29 cellular contexts compared by ENCODE assay signal in genomic region chr1:101632548-101633256, GRCh38.
DNase-seq lines count a peak whose midpoint lies in the region; ATAC-seq and TF ChIP-seq lines count a peak whose summit lies in the region.
"Had no signal": no experiment of that assay in that cellular context is flagged by ENCODE, and none has a peak within 500 bp of the region (broad histone marks: within the 10 kb centered on the region; RNA-seq: fewer than 3 reads in every experiment).

No MANE protein-coding gene starts in this region.

- H3K36me3 ChIP-seq in GM23338 (ENCODE audit: insufficient read depth) (no peaks in the 10 kb centered on the region), MM.1S (replicated peaks; ENCODE audit: insufficient read depth, low read length) (no peaks in the 10 kb centered on the region), SJCRH30 (no peaks in the 10 kb centered on the region), mesendoderm (ENCODE audit: control insufficient read depth, insufficient read depth, low read length) (no peaks in the 10 kb centered on the region)
- H3K36me3 ChIP-seq: MG63, right atrium auricular region, spleen, transverse colon had no signal

- WGBS in mesendoderm (ENCODE audit: extremely low coverage, insufficient coverage, low lambda C conversion rate): no CpG with 5 or more reads among the region's 5 CpGs

- no peaks in the 10 kb centered on the region; the same call in 2 of the 3 replicates for H3K9me3 Mint-ChIP-seq in GM23338
- H3K9me3 Mint-ChIP-seq in chondrocyte (ENCODE audit: low read depth): peaks cover 4% of the 10 kb centered on the region
- H3K9me3 Mint-ChIP-seq: activated CD8-positive, alpha-beta T cell treated with anti-CD3 and anti-CD28 coated beads for 36 hours; activated T-helper 2 cell treated with anti-CD3 and anti-CD28 coated beads, Interferon-gamma antibody, Interleukin-2, Interleukin-4, amounts not matched to agents 10 μg/mL and 5 μg/mL and 100 μg/mL, durations not matched to agents 14 hours and 24 hours and 36 hours; central memory CD8-positive, alpha-beta T cell had no signal

- H3K56ac ChIP-seq in mesendoderm (ENCODE audit: low read length): no peak overlapping the region

- H3K27ac Mint-ChIP-seq in GM23338: peak overlapping the region; percentile 86
- no peak overlapping the region for H3K27ac Mint-ChIP-seq in chondrocyte (ENCODE audit: unreplicated experiment)
- H3K27ac Mint-ChIP-seq: activated CD8-positive, alpha-beta T cell treated with anti-CD3 and anti-CD28 coated beads for 36 hours; activated T-helper 2 cell treated with anti-CD3 and anti-CD28 coated beads, Interferon-gamma antibody, Interleukin-2, Interleukin-4, amounts not matched to agents 10 μg/mL and 5 μg/mL and 100 μg/mL, durations not matched to agents 14 hours and 24 hours and 36 hours had no signal

- H3K27me3 Mint-ChIP-seq in GM23338 (ENCODE audit: insufficient read depth, low read depth, poor library complexity) (no peaks in the 10 kb centered on the region), chondrocyte (ENCODE audit: low read depth) (peaks cover 3% of the 10 kb centered on the region)
- H3K27me3 Mint-ChIP-seq: activated CD8-positive, alpha-beta T cell treated with anti-CD3 and anti-CD28 coated beads for 36 hours; central memory CD8-positive, alpha-beta T cell had no signal

- H2BK15ac ChIP-seq in mesendoderm (replicated peaks; ENCODE audit: low read depth): no peak overlapping the region

- H3F3A ChIP-seq in GM23338 (replicated peaks; ENCODE audit: low read depth): no peaks in the 10 kb centered on the region
- no peaks in the 10 kb centered on the region for H3F3A ChIP-seq in MM.1S (ENCODE audit: insufficient read depth, low read length)

- no peak overlapping the region for H3K18ac ChIP-seq in mesendoderm (ENCODE audit: low read length)

- H4K8ac ChIP-seq in mesendoderm (ENCODE audit: low read depth, low read length): no peak overlapping the region

- H3K9ac ChIP-seq in MM.1S (ENCODE audit: low read length) (no peak overlapping the region), mesendoderm (ENCODE audit: low read length) (no peak overlapping the region)
- H3K9ac ChIP-seq: KMS-11 had no signal

- H4K20me1 ChIP-seq in GM23338 (replicated peaks; ENCODE audit: insufficient read depth) (no peaks in the 10 kb centered on the region), MM.1S (ENCODE audit: insufficient read depth, low read length) (no peaks in the 10 kb centered on the region)

- peak; percentile 72 for ATAC-seq in GM23338
- ATAC-seq: activated CD8-positive, alpha-beta T cell treated with anti-CD3 and anti-CD28 coated beads for 36 hours; body of pancreas; esophagus mucosa; left ventricle myocardium superior had no signal

- no peak overlapping the region for H2AK5ac ChIP-seq in mesendoderm (ENCODE audit: low read length)

- no peaks in the 10 kb centered on the region for H3K27me3 ChIP-seq in GM23338 (ENCODE audit: insufficient read depth)
- H3K27me3 ChIP-seq in MM.1S (replicated peaks; ENCODE audit: insufficient read depth, low read length): no peaks in the 10 kb centered on the region
- H3K27me3 ChIP-seq in SJCRH30: no peaks in the 10 kb centered on the region
- H3K27me3 ChIP-seq in mesendoderm (ENCODE audit: insufficient read depth, low read length, poor library complexity): no peaks in the 10 kb centered on the region
- H3K27me3 ChIP-seq: body of pancreas, MG63, right atrium auricular region, spleen, transverse colon had no signal

- H3K4me1 Mint-ChIP-seq in GM23338 (peaks cover 10% of the 10 kb centered on the region), chondrocyte (ENCODE audit: low read depth) (no peaks in the 10 kb centered on the region)
- H3K4me1 Mint-ChIP-seq: central memory CD8-positive, alpha-beta T cell had no signal

- peak; percentile 30 for DNase-seq in GM23338 (ENCODE audit: low spot score)
- DNase-seq in MM.1S: peak; percentile 73
- DNase-seq in SJCRH30: peak; percentile 31 to 58
- DNase-seq in mesendoderm: peak; percentile 32
- DNase-seq in chondrocyte (ENCODE audit: low spot score): no peak
- DNase-seq in NCI-H2171 treated with DMSO at 0.1 percent for 48 hours (lab: John Stamatoyannopoulos, UW): no peak
- DNase-seq in A172 (ENCODE audit: low spot score): no peak
- DNase-seq: activated CD8-positive, alpha-beta T cell treated with anti-CD3 and anti-CD28 coated beads for 36 hours; activated naive CD4-positive, alpha-beta T cell treated with anti-CD3 and anti-CD28 coated beads, Interleukin-2, amount 50 U/mL, for 16 hours; body of pancreas; COR-L47; dermis blood vessel endothelial cell; kidney; left ventricle myocardium superior; MG63; NCI-H1105 treated with DMSO at 0.1 percent for 48 hours; NCI-H1930; NCI-H2227 treated with DMSO at 0.1 percent for 48 hours; spleen; stimulated activated CD4-positive, alpha-beta T cell treated with anti-CD3 and anti-CD28 coated beads, Interleukin-2, amount 100 ng/mL, for 24 hours; stimulated activated CD8-positive, alpha-beta memory T cell treated with anti-CD3 and anti-CD28 coated beads, Interleukin-4, amount 100 ng/mL, for 48 hours; T-helper 2 cell; transverse colon had no signal

- H3K9me2 ChIP-seq in GM23338 (ENCODE audit: insufficient read depth) (no peaks in the 10 kb centered on the region), MM.1S (replicated peaks; ENCODE audit: insufficient read depth, low read length) (no peaks in the 10 kb centered on the region)

- no peak overlapping the region for H3K4me3 Mint-ChIP-seq in GM23338
- H3K4me3 Mint-ChIP-seq in chondrocyte (ENCODE audit: unreplicated experiment): no peak overlapping the region
- H3K4me3 Mint-ChIP-seq: activated CD8-positive, alpha-beta T cell treated with anti-CD3 and anti-CD28 coated beads for 36 hours; central memory CD8-positive, alpha-beta T cell had no signal

- H3K4me2 ChIP-seq in GM23338: 0 out of 2 replicates have a peak overlapping the region, but pooled peaks have one; percentile 17
- H3K4me2 ChIP-seq in MM.1S (ENCODE audit: low read depth, low read length): no peak overlapping the region
- H3K4me2 ChIP-seq in mesendoderm (ENCODE audit: low read length): no peak overlapping the region
- H3K4me2 ChIP-seq: KMS-11 had no signal

- H3K9me3 ChIP-seq in MM.1S (replicated peaks; ENCODE audit: insufficient read depth, low read length): no peaks in the 10 kb centered on the region
- H3K9me3 ChIP-seq in SJCRH30 (replicated peaks): no peaks in the 10 kb centered on the region
- H3K9me3 ChIP-seq: body of pancreas, MG63, right atrium auricular region, spleen, transverse colon had no signal

- H3K36me3 Mint-ChIP-seq in GM23338 (ENCODE audit: low read depth) (no peaks in the 10 kb centered on the region), chondrocyte (ENCODE audit: low read depth) (no peaks in the 10 kb centered on the region)

- no peak overlapping the region for H3K4ac ChIP-seq in mesendoderm (ENCODE audit: low read depth, low read length)

- H3K79me2 ChIP-seq in GM23338 (replicated peaks; ENCODE audit: insufficient read depth) (no peaks in the 10 kb centered on the region), MM.1S (ENCODE audit: low read length) (no peaks in the 10 kb centered on the region), mesendoderm (ENCODE audit: control insufficient read depth, insufficient read depth, low read length) (no peaks in the 10 kb centered on the region)

- H2BK120ac ChIP-seq in mesendoderm (ENCODE audit: low read depth, low read length): no peak overlapping the region

- H3K27ac ChIP-seq in GM23338 (ENCODE audit: low read depth): no peak overlapping the region
- H3K27ac ChIP-seq in MM.1S (ENCODE audit: low read length): no peak overlapping the region
- H3K27ac ChIP-seq in SJCRH30: no peak overlapping the region; the same call in 1 of the 2 replicates
- no peak overlapping the region for H3K27ac ChIP-seq in mesendoderm (ENCODE audit: low read depth, low read length)
- H3K27ac ChIP-seq: body of pancreas, C4-2B, KMS-11, right atrium auricular region, spleen, transverse colon had no signal

- H2BK5ac ChIP-seq in mesendoderm (ENCODE audit: low read length): no peak overlapping the region

- peaks cover 7% of the 10 kb centered on the region; the same call in 1 of the 2 replicates for H3K4me1 ChIP-seq in GM23338 (ENCODE audit: insufficient read depth)
- no peaks in the 10 kb centered on the region for H3K4me1 ChIP-seq in MM.1S (ENCODE audit: low read length)
- H3K4me1 ChIP-seq in SJCRH30: peaks cover 8% of the 10 kb centered on the region
- peaks cover 3% of the 10 kb centered on the region for H3K4me1 ChIP-seq in mesendoderm (ENCODE audit: control insufficient read depth, low read depth, low read length)
- H3K4me1 ChIP-seq: body of pancreas, right atrium auricular region, spleen, transverse colon had no signal

- no peak overlapping the region for H4K5ac ChIP-seq in mesendoderm (ENCODE audit: low read length)

- H2AFZ ChIP-seq in GM23338 (0 out of 2 replicates have a peak overlapping the region, but pooled peaks have one; percentile 38), MM.1S (ENCODE audit: low read length) (no peak overlapping the region)

- no peak overlapping the region for H3K4me3 ChIP-seq in GM23338
- no peak overlapping the region for H3K4me3 ChIP-seq in MM.1S (ENCODE audit: low read length)
- no peak overlapping the region for H3K4me3 ChIP-seq in SJCRH30
- H3K4me3 ChIP-seq in mesendoderm (ENCODE audit: low read length): no peak overlapping the region
- H3K4me3 ChIP-seq: body of pancreas, MG63, right atrium auricular region, spleen, transverse colon had no signal

- H3K23ac ChIP-seq in mesendoderm (ENCODE audit: low read length): no peak overlapping the region

- no peak for TF ChIP-seq CTCF in GM23338 (conservative IDR thresholded peaks at IDR 0.05; ENCODE audit: low read depth in 2 of 2)
- TF ChIP-seq CTCF in MM.1S (IDR thresholded peaks at IDR 0.05; ENCODE audit: low read length): no peak
- no peak for TF ChIP-seq CTCF in chondrocyte (IDR thresholded peaks at IDR 0.05)

- H3K79me1 ChIP-seq in mesendoderm (ENCODE audit: low read length): no peaks in the 10 kb centered on the region

TF ChIP-seq in GM23338, 12 proteins besides CTCF, POLR2A, EP300 and RAD21:
- no peak for TF ChIP-seq ZNF114 (CRISPR knock-in tag; IDR thresholded peaks at IDR 0.05)

Comparison
In these comparisons a context has a peak if more than half of its experiments do, and no peak if none do; other contexts are left out.
1. DNase-seq: peak in GM23338 (single experiment), MM.1S (single experiment), SJCRH30 (2 of 2) and mesendoderm (single experiment); none in chondrocyte (single experiment), NCI-H2171 treated with DMSO at 0.1 percent for 48 hours (single experiment) and A172 (single experiment).